Comparison of ENCODE assay signal across 8 cellular contexts in genomic region chr3:123067689-123068226, GRCh38. TPM values are rescaled to one million over a fixed set of nuclear protein-coding genes. Genes with fewer than 3 reads are reported as not detected.
DNase-seq lines count a peak whose midpoint lies in the region; ATAC-seq and TF ChIP-seq lines count a peak whose summit lies in the region.

No MANE protein-coding gene starts in this region.

- DNase-seq in AG04449 (ENCODE audit: low read depth, low spot score) (no peak), HT-29 (ENCODE audit: low spot score) (peak; percentile 57), ascending aorta (ENCODE audit: low spot score in 2 of 2) (no peak), left lobe of liver (ENCODE audit: low spot score) (no peak), thyroid gland (no peak), NCI-H1694 (lab: John Stamatoyannopoulos, UW) (no peak)

- ATAC-seq in GM18873 (IDR thresholded peaks at IDR 0.05; ENCODE audit: low FRiP score, unreplicated experiment): peak; percentile 27
- peak; percentile 9 for ATAC-seq in left lobe of liver
- ATAC-seq in GM19035 (IDR thresholded peaks at IDR 0.05; ENCODE audit: unreplicated experiment): no peak

- H3K27me3 ChIP-seq in ascending aorta (no peaks in the 10 kb centered on the region), thyroid gland (no peaks in the 10 kb centered on the region)

- TF ChIP-seq POLR2A in thyroid gland (IDR thresholded peaks at IDR 0.05): no peak

- 18 to 25% methylated on average over 13 to 18 of the region's 18 CpGs for WGBS in thyroid gland, 2 donors

- POLR2A ChIA-PET in AG04449 (lab: Yijun Ruan, JAX): interaction anchor here (1.8 kb wide), 1 partner anchor 9 kb away, joined by 8 read pairs; no protein-coding TSS in a partner anchor

- H3K27ac ChIP-seq in ascending aorta (peak overlapping the region; percentile 78 to 82), thyroid gland (peak overlapping the region in 2 of 3 donors; percentile 53 to 79)

- peaks cover 6 to 25% of the 10 kb centered on the region in 2 donors for H3K4me1 ChIP-seq in ascending aorta
- peaks cover 30 to 43% of the 10 kb centered on the region in 2 donors for H3K4me1 ChIP-seq in thyroid gland

- intact Hi-C loops in ascending aorta (cut with DNase I): loop anchor here (1.0 to 2.0 kb wide), 2 partner anchors 23 to 30 kb away; no protein-coding TSS in a partner anchor
- intact Hi-C loops in thyroid gland (cut with DNase I): no loop called here

- CTCF ChIA-PET in AG04449 (lab: Yijun Ruan, JAX): interaction anchor here (1.2 to 1.4 kb wide), 2 partner anchors 37 to 125 kb away, joined by 3 to 7 read pairs; no protein-coding TSS in a partner anchor

- H3K36me3 ChIP-seq in ascending aorta (no peaks in the 10 kb centered on the region), thyroid gland (no peaks in the 10 kb centered on the region)

- TF ChIP-seq CTCF in AG04449 (IDR thresholded peaks at IDR 0.05; ENCODE audit: insufficient read depth, low read length, missing control alignments) (no peak), ascending aorta (IDR thresholded peaks at IDR 0.05) (no peak), thyroid gland (IDR thresholded peaks at IDR 0.05) (no peak)

- H3K9me3 ChIP-seq in ascending aorta (no peaks in the 10 kb centered on the region), thyroid gland (no peaks in the 10 kb centered on the region)

- H3K4me3 ChIP-seq in AG04449 (ENCODE audit: low read depth, low read length) (peak overlapping the region; percentile 93), ascending aorta (peak overlapping the region; percentile 86 to 92), thyroid gland (replicated peaks in 1 of 3) (peak overlapping the region; percentile 31 to 84 (median 54))

RNA-seq across cellular contexts. Expression of gene PDIA5, which starts 0.9 kb away (rescaled TPM):
- 18.5 and 22.8 TPM in 2 replicates for total RNA-seq in HT-29 (2014; rRNA removed; shearing (Covaris generic))
- total RNA-seq in ascending aorta (21.3 TPM), left lobe of liver (55.0 TPM), thyroid gland (10 to 100 TPM; 34.0 to 52.4 (median 44.6) TPM)

RNA-seq across cellular contexts. Expression of gene SEMA5B, which starts 40.2 kb away (rescaled TPM):
- total RNA-seq in HT-29 (2014; rRNA removed; shearing (Covaris generic)): not detected in 2 replicates
- total RNA-seq in ascending aorta (0.85 TPM), left lobe of liver (1.0 TPM), thyroid gland (1 to 10 TPM in 1 of 4 donors, under 1 TPM in 3; 0.56 to 5.3 (median 0.63) TPM)
